Comparison of ENCODE assay signal across 10 cellular contexts in genomic region chr1:209742409-209743144, GRCh38. TPM values are rescaled to one million over a fixed set of nuclear protein-coding genes. Genes with fewer than 3 reads are reported as not detected.
A peak's percentile ranks its signal among the peaks of the same experiment; 100 is the strongest.
DNase-seq lines count a peak whose midpoint lies in the region; ATAC-seq and TF ChIP-seq lines count a peak whose summit lies in the region.
"Had no signal": no experiment of that assay in that cellular context is flagged by ENCODE, and none has a peak within 500 bp of the region (broad histone marks: within the 10 kb centered on the region; RNA-seq: fewer than 3 reads in every experiment).

No MANE protein-coding gene starts in this region.

- in situ Hi-C loops in transverse colon (cut with MboI; ENCODE audit: low pct_ligation_motif_present in 1 of 4, low pct_unique_long_range_greater_than_20kb in 1 of 4, low sequenced_read_pairs in 3 of 4): no loop called here

- H3K79me1 ChIP-seq in mesenchymal stem cell (replicated peaks; ENCODE audit: low read length, poor library complexity, severe bottlenecking): no peaks in the 10 kb centered on the region

- H3K4me3 ChIP-seq in mesenchymal stem cell (ENCODE audit: insufficient read depth in 1 of 2, low read depth in 1 of 2, low read length in 2 of 2): peak overlapping the region in 1 of 2 experiments; percentile 70
- H3K4me3 ChIP-seq in transverse colon: no peak overlapping the region
- H3K4me3 ChIP-seq: BLaER1 treated with 17β-estradiol and CSF1 and Interleukin-3, amounts not matched to agents 10 nM and 100 nM had no signal

- no peak overlapping the region for H3K4ac ChIP-seq in mesenchymal stem cell (ENCODE audit: low read depth in 1 of 2, low read length in 2 of 2)

- peaks cover 9% of the 10 kb centered on the region for H3K4me1 ChIP-seq in mesenchymal stem cell (ENCODE audit: control insufficient read depth, insufficient read depth, low read depth, low read length)
- H3K4me1 ChIP-seq in transverse colon: peaks cover 0 to 3% (median 0%) of the 10 kb centered on the region in 4 donors

- intact Hi-C loops in activated naive CD4-positive, alpha-beta T cell treated with anti-CD3 and anti-CD28 coated beads for 36 hours (cut with micrococcal nuclease): no loop called here
- intact Hi-C loops in transverse colon (cut with DNase I; ENCODE audit: low total_unique reads): no loop called here

- WGBS in mesenchymal stem cell: 66% methylated on average over 8 of the region's 8 CpGs
- WGBS in transverse colon (ENCODE audit: low coverage in 1 of 2), 2 donors: 46 to 55% methylated on average over 5 to 8 of the region's 8 CpGs

- H3K14ac ChIP-seq in mesenchymal stem cell (ENCODE audit: low read length in 2 of 2): no peak overlapping the region

- no peak overlapping the region for H3K18ac ChIP-seq in mesenchymal stem cell (ENCODE audit: low read depth in 1 of 2, low read length in 2 of 2)

- no peak for TF ChIP-seq POLR2A in transverse colon (IDR thresholded peaks at IDR 0.05)

- H2AFZ ChIP-seq in mesenchymal stem cell (ENCODE audit: low read depth, low read length): no peak overlapping the region

- no peak for DNase-seq in activated naive CD4-positive, alpha-beta T cell treated with anti-CD3 and anti-CD28 coated beads for 36 hours
- DNase-seq in activated naive CD4-positive, alpha-beta T cell treated with anti-CD3 and anti-CD28 coated beads, Interleukin-2, amount 10 ng/mL, durations not matched to agents 7 days and 5 days: no peak
- DNase-seq in mesenchymal stem cell (peak; percentile 53), transverse colon (no peak)
- DNase-seq in activated T-cell treated with anti-CD3 and anti-CD28 coated beads, Interleukin-2, amount 50 U/mL, for 72 hours: no peak

- H3K27ac ChIP-seq in cingulate gyrus (ENCODE audit: low read depth, low read length) (peak overlapping the region; percentile 8), mesenchymal stem cell (ENCODE audit: low read length, poor library complexity, severe bottlenecking) (no peak overlapping the region), transverse colon (peak overlapping the region in 3 of 4 donors; percentile 24 to 39 (median 35))
- H3K27ac ChIP-seq: BLaER1 treated with 17β-estradiol and CSF1 and Interleukin-3, amounts not matched to agents 10 nM and 100 nM had no signal

- TF ChIP-seq EP300 in transverse colon (IDR thresholded peaks at IDR 0.05; ENCODE audit: low read depth): no peak

- H2BK5ac ChIP-seq in mesenchymal stem cell (ENCODE audit: low read depth, low read length, poor library complexity, severe bottlenecking): no peak overlapping the region

- H2BK12ac ChIP-seq in mesenchymal stem cell (ENCODE audit: low read length in 2 of 2): no peak overlapping the region

- no peaks in the 10 kb centered on the region for H3K27me3 Mint-ChIP-seq in activated naive CD4-positive, alpha-beta T cell treated with anti-CD3 and anti-CD28 coated beads for 36 hours (ENCODE audit: low read depth)
- no peaks in the 10 kb centered on the region for H3K27me3 Mint-ChIP-seq in activated naive CD4-positive, alpha-beta T cell treated with anti-CD3 and anti-CD28 coated beads, Interleukin-2, amount 10 ng/mL, durations not matched to agents 7 days and 5 days
- H3K27me3 Mint-ChIP-seq in activated T-cell treated with anti-CD3 and anti-CD28 coated beads, Interleukin-2, amount 50 U/mL, for 72 hours (ENCODE audit: low read depth): no peaks in the 10 kb centered on the region

- no peak overlapping the region for H4K91ac ChIP-seq in mesenchymal stem cell (ENCODE audit: low read length)

- H4K8ac ChIP-seq in mesenchymal stem cell (ENCODE audit: low read length): no peak overlapping the region

- no peak overlapping the region for H2AK5ac ChIP-seq in mesenchymal stem cell (ENCODE audit: low read length, severe bottlenecking)

- peak overlapping the region; percentile 88 for H3K9ac ChIP-seq in mesenchymal stem cell (ENCODE audit: low read length)
- H3K9ac ChIP-seq: BLaER1 treated with 17β-estradiol and CSF1 and Interleukin-3, amounts not matched to agents 10 nM and 100 nM had no signal

- H3K4me1 Mint-ChIP-seq in activated naive CD4-positive, alpha-beta T cell treated with anti-CD3 and anti-CD28 coated beads for 36 hours (ENCODE audit: low read depth): peaks cover 48% of the 10 kb centered on the region
- H3K4me1 Mint-ChIP-seq in activated naive CD4-positive, alpha-beta T cell treated with anti-CD3 and anti-CD28 coated beads, Interleukin-2, amount 10 ng/mL, durations not matched to agents 7 days and 5 days: peaks cover 38% of the 10 kb centered on the region
- H3K4me1 Mint-ChIP-seq in activated T-cell treated with anti-CD3 and anti-CD28 coated beads, Interleukin-2, amount 50 U/mL, for 72 hours (ENCODE audit: low read depth): peaks cover 47% of the 10 kb centered on the region

- H3K23ac ChIP-seq in mesenchymal stem cell (ENCODE audit: low read length in 2 of 2): no peak overlapping the region

- CTCF ChIA-PET in activated naive CD4-positive, alpha-beta T cell treated with anti-CD3 and anti-CD28 coated beads for 36 hours (lab: Charles Lee): interaction anchor here (1.2 to 8.7 kb wide), 3 partner anchors 49 to 165 kb away, joined by 3 to 55 read pairs (median 6); no protein-coding TSS in a partner anchor
- CTCF ChIA-PET in activated naive CD4-positive, alpha-beta T cell treated with anti-CD3 and anti-CD28 coated beads, Interleukin-2, amount 10 ng/mL, durations not matched to agents 7 days and 5 days (lab: Charles Lee): interaction anchor here (1.0 to 1.3 kb wide), 2 partner anchors 26 to 85 kb away, joined by 3 read pairs; no protein-coding TSS in a partner anchor

- H2BK120ac ChIP-seq in mesenchymal stem cell (ENCODE audit: low read depth, low read length): no peak overlapping the region

- no peak for ATAC-seq in HG03342 (IDR thresholded peaks at IDR 0.05; ENCODE audit: unreplicated experiment)
- no peak for ATAC-seq in HG03135 (IDR thresholded peaks at IDR 0.05; ENCODE audit: unreplicated experiment)
- no peak for ATAC-seq in activated T-cell treated with anti-CD3 and anti-CD28 coated beads, Interleukin-2, amount 50 U/mL, for 72 hours (replicated peaks in 1 of 2)

- H3K4me3 Mint-ChIP-seq in activated naive CD4-positive, alpha-beta T cell treated with anti-CD3 and anti-CD28 coated beads for 36 hours: no peak overlapping the region
- H3K4me3 Mint-ChIP-seq in activated naive CD4-positive, alpha-beta T cell treated with anti-CD3 and anti-CD28 coated beads, Interleukin-2, amount 10 ng/mL, durations not matched to agents 7 days and 5 days: no peak overlapping the region
- peak overlapping the region in 1 of 2 donors; percentile 4 for H3K4me3 Mint-ChIP-seq in activated T-cell treated with anti-CD3 and anti-CD28 coated beads, Interleukin-2, amount 50 U/mL, for 72 hours
- H3K4me3 Mint-ChIP-seq: central memory CD8-positive, alpha-beta T cell had no signal

- TF ChIP-seq CTCF in transverse colon (IDR thresholded peaks at IDR 0.05): no peak

- H3K9me3 Mint-ChIP-seq in activated naive CD4-positive, alpha-beta T cell treated with anti-CD3 and anti-CD28 coated beads for 36 hours: no peaks in the 10 kb centered on the region
- H3K9me3 Mint-ChIP-seq in activated naive CD4-positive, alpha-beta T cell treated with anti-CD3 and anti-CD28 coated beads, Interleukin-2, amount 10 ng/mL, durations not matched to agents 7 days and 5 days: no peaks in the 10 kb centered on the region
- H3K9me3 Mint-ChIP-seq in activated T-cell treated with anti-CD3 and anti-CD28 coated beads, Interleukin-2, amount 50 U/mL, for 72 hours: no peaks in the 10 kb centered on the region
- H3K9me3 Mint-ChIP-seq: central memory CD8-positive, alpha-beta T cell had no signal

- H3K9me3 ChIP-seq in mesenchymal stem cell (ENCODE audit: control insufficient read depth, low read length): no peaks in the 10 kb centered on the region
- no peaks in the 10 kb centered on the region for H3K9me3 ChIP-seq in transverse colon

- H2BK15ac ChIP-seq in mesenchymal stem cell (ENCODE audit: low read depth, poor library complexity, severe bottlenecking): no peak overlapping the region

- H3K36me3 ChIP-seq in mesenchymal stem cell (ENCODE audit: control insufficient read depth in 1 of 2, insufficient read depth in 2 of 2, low read depth in 1 of 2, low read length in 2 of 2): no peaks in the 10 kb centered on the region
- H3K36me3 ChIP-seq in transverse colon: no peaks in the 10 kb centered on the region
- H3K36me3 ChIP-seq: BLaER1 treated with 17β-estradiol and CSF1 and Interleukin-3, amounts not matched to agents 10 nM and 100 nM had no signal

- H3K27me3 ChIP-seq in mesenchymal stem cell (ENCODE audit: control insufficient read depth in 1 of 2, insufficient read depth in 1 of 2, low read length in 2 of 2): no peaks in the 10 kb centered on the region
- no peaks in the 10 kb centered on the region for H3K27me3 ChIP-seq in transverse colon
- H3K27me3 ChIP-seq: BLaER1 treated with 17β-estradiol and CSF1 and Interleukin-3, amounts not matched to agents 10 nM and 100 nM had no signal

- no peaks in the 10 kb centered on the region for H3K36me3 Mint-ChIP-seq in activated naive CD4-positive, alpha-beta T cell treated with anti-CD3 and anti-CD28 coated beads for 36 hours (ENCODE audit: low read depth)
- no peaks in the 10 kb centered on the region for H3K36me3 Mint-ChIP-seq in activated naive CD4-positive, alpha-beta T cell treated with anti-CD3 and anti-CD28 coated beads, Interleukin-2, amount 10 ng/mL, durations not matched to agents 7 days and 5 days
- no peaks in the 10 kb centered on the region for H3K36me3 Mint-ChIP-seq in activated T-cell treated with anti-CD3 and anti-CD28 coated beads, Interleukin-2, amount 50 U/mL, for 72 hours (ENCODE audit: insufficient read depth in 2 of 2)

- H3K4me2 ChIP-seq in mesenchymal stem cell (ENCODE audit: low read length, poor library complexity, severe bottlenecking): peak overlapping the region; percentile 51

- peak overlapping the region; percentile 70 for H3K27ac Mint-ChIP-seq in activated naive CD4-positive, alpha-beta T cell treated with anti-CD3 and anti-CD28 coated beads for 36 hours
- H3K27ac Mint-ChIP-seq in activated naive CD4-positive, alpha-beta T cell treated with anti-CD3 and anti-CD28 coated beads, Interleukin-2, amount 10 ng/mL, durations not matched to agents 7 days and 5 days: no peak overlapping the region
- no peak overlapping the region for H3K27ac Mint-ChIP-seq in activated T-cell treated with anti-CD3 and anti-CD28 coated beads, Interleukin-2, amount 50 U/mL, for 72 hours

RNA-seq across cellular contexts. Expression of gene TRAF3IP3, which starts 13.3 kb away (rescaled TPM):
- total RNA-seq in activated naive CD4-positive, alpha-beta T cell treated with anti-CD3 and anti-CD28 coated beads for 36 hours: 100 to 1,000 TPM; 107 to 113 TPM
- polyA plus RNA-seq in mesenchymal stem cell (2013, experiment 1 of 2): 0.06 TPM
- 0.08 TPM for polyA plus RNA-seq in mesenchymal stem cell (2013, experiment 2 of 2)
- total RNA-seq in transverse colon: 10 to 100 TPM in 2 of 4 donors, 1 to 10 TPM in 2; 2.3 to 17.6 (median 6.8) TPM
- 100 to 1,000 TPM; 127 to 157 TPM for total RNA-seq in activated T-cell treated with anti-CD3 and anti-CD28 coated beads, Interleukin-2, amount 50 U/mL, for 72 hours

RNA-seq across cellular contexts. Expression of gene HSD11B1, which starts 37.9 kb away (rescaled TPM):
- total RNA-seq in activated naive CD4-positive, alpha-beta T cell treated with anti-CD3 and anti-CD28 coated beads for 36 hours: 1 to 10 TPM; 6.7 to 8.0 TPM
- 7.2 TPM for polyA plus RNA-seq in mesenchymal stem cell (2013, experiment 1 of 2)
- polyA plus RNA-seq in mesenchymal stem cell (2013, experiment 2 of 2): 6.9 TPM
- 1 to 10 TPM in 3 of 4 donors, not detected in 1; 1.5 to 3.7 (median 2.6) TPM for total RNA-seq in transverse colon
- total RNA-seq in activated T-cell treated with anti-CD3 and anti-CD28 coated beads, Interleukin-2, amount 50 U/mL, for 72 hours: 1 to 10 TPM; 2.1 to 3.1 TPM

RNA-seq across cellular contexts. Expression of gene C1orf74, which starts 41.8 kb away (rescaled TPM):
- 1 to 10 TPM; 3.5 to 4.6 TPM for total RNA-seq in activated naive CD4-positive, alpha-beta T cell treated with anti-CD3 and anti-CD28 coated beads for 36 hours
- 0.95 TPM for polyA plus RNA-seq in mesenchymal stem cell (2013, experiment 1 of 2)
- 0.96 TPM for polyA plus RNA-seq in mesenchymal stem cell (2013, experiment 2 of 2)
- total RNA-seq in transverse colon: 1 to 10 TPM in 2 of 4 donors, under 1 TPM in 1, not detected in 1; 0.20 to 2.7 (median 2.4) TPM
- 1 to 10 TPM; 2.8 to 3.3 TPM for total RNA-seq in activated T-cell treated with anti-CD3 and anti-CD28 coated beads, Interleukin-2, amount 50 U/mL, for 72 hours

Comparison
In these comparisons a context has a peak if more than half of its experiments do, and no peak if none do; other contexts are left out.
1. RNA of gene TRAF3IP3, which starts 13.3 kb away (total RNA-seq): 127 to 157 TPM in activated T-cell treated with anti-CD3 and anti-CD28 coated beads, Interleukin-2, amount 50 U/mL, for 72 hours and 107 to 113 TPM in activated naive CD4-positive, alpha-beta T cell treated with anti-CD3 and anti-CD28 coated beads for 36 hours; 2.3 to 17.6 TPM in transverse colon; every median in the first group is over 4 times any median in the second.